ENCODE assay signal across 37 cellular contexts in the genomic region with DNA sequence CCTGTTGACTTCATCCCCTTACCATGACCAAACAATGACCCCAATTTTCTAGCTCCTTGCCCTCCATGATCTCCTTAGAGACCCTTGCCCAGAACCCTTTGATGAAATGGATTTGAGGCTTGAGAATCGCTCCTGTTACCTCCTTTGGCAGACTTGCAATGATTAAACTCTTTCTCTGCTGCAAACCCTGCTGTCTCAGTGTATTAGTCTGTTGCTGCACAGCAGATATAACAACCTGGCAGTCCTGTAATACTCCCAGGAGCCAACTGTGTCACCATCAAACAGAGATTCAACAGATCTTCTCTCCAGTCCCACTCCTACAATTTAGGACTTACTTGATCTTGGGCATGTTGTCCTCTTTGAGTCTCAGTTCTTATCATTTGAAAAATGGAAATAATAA.
"Had no signal": no experiment of that assay in that cellular context is flagged by ENCODE, and none has a peak within 500 bp of the region (broad histone marks: within the 10 kb centered on the region; RNA-seq: fewer than 3 reads in every experiment).

No MANE protein-coding gene starts in this region.

- H3K4me1 Mint-ChIP-seq: activated CD4-positive, alpha-beta memory T cell treated with anti-CD3 and anti-CD28 coated beads, Interleukin-2, amount 10 ng/mL, durations not matched to agents 7 days and 5 days; activated CD4-positive, alpha-beta T cell treated with anti-CD3 and anti-CD28 coated beads for 36 hours; activated CD4-positive, alpha-beta T cell treated with anti-CD3 and anti-CD28 coated beads, Interleukin-2, amount 10 ng/mL, durations not matched to agents 7 days and 5 days; activated CD8-positive, alpha-beta memory T cell treated with anti-CD3 and anti-CD28 coated beads, Interleukin-2, amount 10 ng/mL, durations not matched to agents 7 days and 5 days; central memory CD8-positive, alpha-beta T cell had no signal

- H3K36me3 ChIP-seq: adrenal gland, brain microvascular endothelial cell, breast epithelium, cardiac muscle cell, WERI-Rb-1 had no signal

- H3K9me3 ChIP-seq: adrenal gland had no signal

- H3K4me3 Mint-ChIP-seq: activated CD4-positive, alpha-beta memory T cell treated with anti-CD3 and anti-CD28 coated beads, Interleukin-2, amount 10 ng/mL, durations not matched to agents 7 days and 5 days; activated CD4-positive, alpha-beta T cell treated with anti-CD3 and anti-CD28 coated beads for 36 hours; activated CD4-positive, alpha-beta T cell treated with anti-CD3 and anti-CD28 coated beads, Interleukin-2, amount 10 ng/mL, durations not matched to agents 7 days and 5 days; activated CD8-positive, alpha-beta memory T cell treated with anti-CD3 and anti-CD28 coated beads, Interleukin-2, amount 10 ng/mL, durations not matched to agents 7 days and 5 days; activated CD8-positive, alpha-beta T cell treated with anti-CD3 and anti-CD28 coated beads, Interleukin-2, amount 10 ng/mL, durations not matched to agents 7 days and 5 days; activated naive CD4-positive, alpha-beta T cell treated with anti-CD3 and anti-CD28 coated beads for 36 hours; activated naive CD8-positive, alpha-beta T cell; activated T-cell treated with anti-CD3 and anti-CD28 coated beads, Interleukin-2, amount 50 U/mL, for 24 hours; central memory CD8-positive, alpha-beta T cell; T-helper 1 cell treated with Interleukin-12 subunit alpha and Interleukin-12 subunit beta and Interleukin-4 antibody, amounts not matched to agents 30 μg/mL and 1 μg/mL, for 36 hours; T-helper 2 cell treated with Interferon-gamma antibody and Interleukin-4, amounts not matched to agents 5 μg/mL and 100 μg/mL, for 36 hours; WTC11 had no signal

- H3K27me3 ChIP-seq: body of pancreas, brain microvascular endothelial cell, breast epithelium, cardiac muscle cell had no signal

- H3K27ac Mint-ChIP-seq: activated CD4-positive, alpha-beta memory T cell treated with anti-CD3 and anti-CD28 coated beads, Interleukin-2, amount 10 ng/mL, durations not matched to agents 7 days and 5 days; activated CD4-positive, alpha-beta T cell treated with anti-CD3 and anti-CD28 coated beads for 36 hours; activated CD4-positive, alpha-beta T cell treated with anti-CD3 and anti-CD28 coated beads, Interleukin-2, amount 10 ng/mL, durations not matched to agents 7 days and 5 days; activated CD8-positive, alpha-beta memory T cell treated with anti-CD3 and anti-CD28 coated beads, Interleukin-2, amount 10 ng/mL, durations not matched to agents 7 days and 5 days; activated CD8-positive, alpha-beta T cell treated with anti-CD3 and anti-CD28 coated beads, Interleukin-2, amount 10 ng/mL, durations not matched to agents 7 days and 5 days; activated naive CD4-positive, alpha-beta T cell treated with anti-CD3 and anti-CD28 coated beads for 36 hours; activated naive CD8-positive, alpha-beta T cell; activated T-cell treated with anti-CD3 and anti-CD28 coated beads, Interleukin-2, amount 50 U/mL, for 24 hours; activated T-helper 2 cell treated with anti-CD3 and anti-CD28 coated beads, Interferon-gamma antibody, Interleukin-2, Interleukin-4, amounts not matched to agents 10 μg/mL and 5 μg/mL and 100 μg/mL, durations not matched to agents 14 hours and 24 hours and 36 hours; T-helper 1 cell treated with Interleukin-12 subunit alpha and Interleukin-12 subunit beta and Interleukin-4 antibody, amounts not matched to agents 30 μg/mL and 1 μg/mL, for 36 hours; T-helper 2 cell treated with Interferon-gamma antibody and Interleukin-4, amounts not matched to agents 5 μg/mL and 100 μg/mL, for 36 hours; WTC11 had no signal

- FAIRE-seq: astrocyte, colon had no signal

- H3K36me3 Mint-ChIP-seq: activated CD8-positive, alpha-beta memory T cell treated with anti-CD3 and anti-CD28 coated beads, Interleukin-2, amount 10 ng/mL, durations not matched to agents 7 days and 5 days; activated naive CD8-positive, alpha-beta T cell had no signal

- H3K4me1 ChIP-seq: adrenal gland, body of pancreas, breast epithelium had no signal

- H3K27ac ChIP-seq: adrenal gland, body of pancreas, brain microvascular endothelial cell, breast epithelium, cardiac muscle cell, WERI-Rb-1 had no signal

- H3K4me3 ChIP-seq: adrenal gland, body of pancreas, breast epithelium, cardiac muscle cell had no signal

- DNase-seq: activated CD4-positive, alpha-beta memory T cell treated with anti-CD3 and anti-CD28 coated beads, Interleukin-2, amount 10 ng/mL, durations not matched to agents 7 days and 5 days; activated CD4-positive, alpha-beta T cell treated with anti-CD3 and anti-CD28 coated beads for 1 hour; activated CD4-positive, alpha-beta T cell treated with anti-CD3 and anti-CD28 coated beads for 36 hours; activated CD4-positive, alpha-beta T cell treated with anti-CD3 and anti-CD28 coated beads for 48 hours; activated CD4-positive, alpha-beta T cell treated with anti-CD3 and anti-CD28 coated beads, Interleukin-2, amount 10 ng/mL, durations not matched to agents 7 days and 5 days; activated CD4-positive, alpha-beta T cell treated with anti-CD3 and anti-CD28 coated beads, Interleukin-2, amount 50 U/mL, for 48 hours; activated CD4-positive, CD25-positive, alpha-beta regulatory T cell; activated CD8-positive, alpha-beta memory T cell treated with anti-CD3 and anti-CD28 coated beads for 24 hours; activated CD8-positive, alpha-beta memory T cell treated with anti-CD3 and anti-CD28 coated beads, Interleukin-2, amount 10 ng/mL, durations not matched to agents 7 days and 5 days; activated CD8-positive, alpha-beta memory T cell treated with anti-CD3 and anti-CD28 coated beads, Interleukin-2, amount 50 U/mL, for 48 hours; activated CD8-positive, alpha-beta T cell treated with anti-CD3 and anti-CD28 coated beads, Interleukin-2, amount 10 ng/mL, durations not matched to agents 7 days and 5 days; activated effector memory CD4-positive, alpha-beta T cell treated with Interleukin-2 at 50 U/mL for 16 hours; activated gamma-delta T cell; activated naive CD4-positive, alpha-beta T cell treated with anti-CD3 and anti-CD28 coated beads for 36 hours; activated naive CD4-positive, alpha-beta T cell treated with anti-CD3 and anti-CD28 coated beads, Interleukin-2, amount 50 U/mL, for 16 hours; activated T-cell treated with anti-CD3 and anti-CD28 coated beads, Interleukin-2, amount 50 U/mL, for 24 hours; activated T-cell treated with anti-CD3 and anti-CD28 coated beads, Interleukin-2, amount 50 U/mL, for 48 hours; adrenal gland; amniotic stem cell; aorta; body of pancreas; brain microvascular endothelial cell; caudate nucleus; T-helper 1 cell; T-helper 2 cell; T-helper 9 cell; WERI-Rb-1 had no signal
